In the genomic region with DNA sequence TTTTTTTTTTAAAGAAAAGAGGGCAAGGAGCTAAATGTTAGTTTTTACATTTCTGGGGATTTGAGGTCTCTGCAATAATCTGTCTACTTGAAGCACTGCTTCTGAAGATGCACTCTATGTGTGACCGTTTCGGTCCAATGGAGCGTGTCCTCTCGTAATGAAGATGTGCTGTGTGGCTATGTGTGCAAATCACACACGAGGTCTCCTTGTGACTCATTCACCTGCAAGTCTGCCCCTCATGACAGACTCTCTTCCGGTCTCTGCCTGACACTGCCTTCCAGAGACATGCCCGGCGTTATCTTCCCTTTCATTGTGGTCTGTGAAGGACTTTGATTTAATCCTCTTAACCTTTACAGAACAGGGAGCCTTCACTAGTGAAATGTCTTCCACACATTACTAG, we compare ENCODE assay signal across 19 cellular contexts.
DNase-seq lines count a peak whose midpoint lies in the region; ATAC-seq and TF ChIP-seq lines count a peak whose summit lies in the region.
"Had no signal": no experiment of that assay in that cellular context is flagged by ENCODE, and none has a peak within 500 bp of the region (broad histone marks: within the 10 kb centered on the region; RNA-seq: fewer than 3 reads in every experiment).

No MANE protein-coding gene starts in this region.

- TF ChIP-seq POLR2A in spleen (IDR thresholded peaks at IDR 0.05) = no peak

- in situ Hi-C loops in ACHN (cut with HindIII; ENCODE audit: low pct_ligation_motif_present, low pct_unique_long_range_greater_than_20kb, low sequenced_read_pairs) = no loop called here

- intact Hi-C loops in spleen (cut with DNase I; ENCODE audit: low total_unique reads) = no loop called here

- H2AFZ ChIP-seq in smooth muscle cell (ENCODE audit: low read depth) = no peak overlapping the region

- no peak overlapping the region for H3K4me3 ChIP-seq in spleen
- no peak overlapping the region for H3K4me3 ChIP-seq in smooth muscle cell
- H3K4me3 ChIP-seq: gastrocnemius medialis, SJSA1, skin epidermis, thyroid gland had no signal

- H3K27ac ChIP-seq in spleen = no peak overlapping the region
- no peak overlapping the region for H3K27ac ChIP-seq in smooth muscle cell (ENCODE audit: low read depth)
- H3K27ac ChIP-seq: gastrocnemius medialis, SJSA1, skin epidermis, thyroid gland had no signal

- no peaks in the 10 kb centered on the region for H3K9me3 ChIP-seq in spleen
- no peaks in the 10 kb centered on the region for H3K9me3 ChIP-seq in smooth muscle cell (replicated peaks; ENCODE audit: low read depth)
- H3K9me3 ChIP-seq: gastrocnemius medialis, SJSA1, thyroid gland had no signal

- no peak overlapping the region for H3K4me2 ChIP-seq in smooth muscle cell

- no peaks in the 10 kb centered on the region for H3K79me2 ChIP-seq in smooth muscle cell (ENCODE audit: low read depth)

- H3K4me1 ChIP-seq in spleen (no peaks in the 10 kb centered on the region), smooth muscle cell (ENCODE audit: low read depth) (no peaks in the 10 kb centered on the region)
- H3K4me1 ChIP-seq: gastrocnemius medialis, SJSA1, thyroid gland had no signal

- whole genome bisulfite sequencing in spleen, 5 donors = 78 to 90% (median 83%) methylated on average over 8 of the region's 8 CpGs
- WGBS in smooth muscle cell (ENCODE audit: low lambda C conversion rate) = 81% methylated on average over 8 of the region's 8 CpGs

- no peaks in the 10 kb centered on the region for H3K36me3 ChIP-seq in spleen
- H3K36me3 ChIP-seq in smooth muscle cell (ENCODE audit: low read depth) = no peaks in the 10 kb centered on the region
- H3K36me3 ChIP-seq: gastrocnemius medialis, SJSA1, thyroid gland had no signal

- peak; percentile 98 for ATAC-seq in GM18868 (IDR thresholded peaks at IDR 0.05; ENCODE audit: unreplicated experiment)
- peak; percentile 65 for ATAC-seq in HG02870 (IDR thresholded peaks at IDR 0.05; ENCODE audit: unreplicated experiment)
- ATAC-seq: activated CD4-positive, CD25-positive, alpha-beta regulatory T cell treated with anti-CD3 and anti-CD28 coated beads, Interleukin-2, amount 50 U/mL, for 24 hours; effector memory CD8-positive, alpha-beta T cell; gastrocnemius medialis; left colon had no signal

- H3K27me3 ChIP-seq in spleen (replicated peaks in 1 of 7) = no peaks in the 10 kb centered on the region
- no peaks in the 10 kb centered on the region for H3K27me3 ChIP-seq in smooth muscle cell (ENCODE audit: low read depth)
- H3K27me3 ChIP-seq: gastrocnemius medialis, SJSA1, thyroid gland had no signal

- no peaks in the 10 kb centered on the region for H4K20me1 ChIP-seq in smooth muscle cell (ENCODE audit: low read depth)

- H3F3A ChIP-seq in smooth muscle cell (ENCODE audit: low read depth) = no peaks in the 10 kb centered on the region

- DNase-seq in ACHN (peak; percentile 12), NCI-H510A (lab: John Stamatoyannopoulos, UW) (peak; percentile 10), NCI-H2107 (lab: John Stamatoyannopoulos, UW) (no peak), spleen (no peak), smooth muscle cell (lab: John Stamatoyannopoulos, UW; ENCODE audit: unreplicated experiment) (no peak)
- no peak for DNase-seq in activated CD8-positive, alpha-beta memory T cell treated with anti-CD3 and anti-CD28 coated beads for 24 hours
- DNase-seq: 8988T; COR-L47; effector memory CD8-positive, alpha-beta T cell; gastrocnemius medialis; H9; left colon; NCI-H1092 treated with DMSO at 0.1 percent for 48 hours; thyroid gland had no signal

- TF ChIP-seq CTCF in spleen (IDR thresholded peaks at IDR 0.05 in 8 of 11, conservative IDR thresholded peaks at IDR 0.05 in 3 of 11) (no peak), smooth muscle cell (IDR thresholded peaks at IDR 0.05; ENCODE audit: borderline replicate concordance, insufficient read depth, poor library complexity, severe bottlenecking) (no peak)

- no peak overlapping the region for H3K9ac ChIP-seq in smooth muscle cell (ENCODE audit: low read depth)

Comparison
In these comparisons a context has a peak if more than half of its experiments do, and no peak if none do; other contexts are left out.
1. DNase-seq: peak in ACHN (single experiment) and NCI-H510A (single experiment); none in activated CD8-positive, alpha-beta memory T cell treated with anti-CD3 and anti-CD28 coated beads for 24 hours (single experiment), NCI-H2107 (single experiment), spleen (single experiment) and smooth muscle cell (single experiment).